8 cellular contexts compared by ENCODE assay signal in the genomic region with DNA sequence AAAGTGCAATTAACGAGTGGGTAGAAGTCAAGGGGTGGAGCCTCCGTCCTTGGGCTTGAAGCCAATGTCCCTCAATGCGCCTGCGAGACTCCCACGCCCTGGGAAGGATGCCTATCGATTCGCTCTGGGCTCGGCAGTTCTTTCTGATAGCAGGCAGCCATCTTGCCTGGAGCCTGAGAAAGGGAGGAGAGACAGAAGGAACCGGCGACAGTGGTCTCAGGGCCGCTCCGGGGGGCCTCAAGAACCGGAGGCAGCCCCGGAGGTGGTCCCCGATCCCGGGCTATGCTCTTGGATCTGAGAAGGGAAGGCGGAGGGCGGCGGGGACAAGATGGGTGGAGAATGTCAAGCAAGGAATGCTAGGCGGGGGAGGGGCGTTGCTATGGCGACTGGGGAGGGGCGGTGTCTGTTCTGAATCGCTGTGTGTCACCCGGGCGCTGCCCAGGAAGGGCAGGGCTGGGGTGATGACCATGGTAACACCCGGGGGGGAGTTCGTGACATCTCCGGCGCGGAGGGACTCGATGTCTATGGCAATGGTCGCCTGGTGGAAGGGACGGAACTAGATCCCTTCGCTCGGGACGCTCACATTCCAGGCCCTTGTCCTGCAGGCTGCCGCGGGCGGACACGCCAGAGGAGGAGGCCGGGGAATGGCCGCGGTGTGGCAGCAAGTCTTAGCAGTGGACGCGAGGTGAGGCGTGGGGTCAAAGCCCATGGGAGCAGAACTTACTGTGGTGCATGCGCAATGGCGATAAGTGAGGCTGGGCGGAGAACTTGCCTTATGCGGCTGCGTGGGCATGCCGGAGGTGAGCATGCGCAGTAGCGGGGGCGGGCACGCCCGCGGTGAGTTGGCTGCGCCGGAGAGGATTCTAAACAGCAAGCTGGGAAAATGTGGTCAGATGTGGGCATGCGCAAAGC. TPM values are rescaled to one million over a fixed set of nuclear protein-coding genes. Genes with fewer than 3 reads are reported as not detected.
DNase-seq lines count a peak whose midpoint lies in the region; ATAC-seq, FAIRE-seq and TF ChIP-seq lines count a peak whose summit lies in the region.

A gene (plus strand): TSS at position 140 of the 912 bp plus-strand sequence. CDS start 505 bp downstream, at position 645.

- H3K79me2 ChIP-seq in OCI-LY3 (ENCODE audit: low read length) = no peaks in the 10 kb centered on the region; the same call in 1 of the 2 replicates

- peak within 1 kb of the TSS; percentile 82; the same call in 1 of the 2 replicates for H2AFZ ChIP-seq in OCI-LY3 (ENCODE audit: low read depth, low read length)

- H3K36me3 ChIP-seq in OCI-LY3 (replicated peaks; ENCODE audit: low read depth, low read length) = no peaks in the 10 kb centered on the region
- H3K36me3 ChIP-seq in mesodermal cell (ENCODE audit: control insufficient read depth, insufficient read depth, low read length) = peaks cover 20% of the 10 kb centered on the region

- H4K20me1 ChIP-seq in OCI-LY3 (ENCODE audit: insufficient read depth, low read length) = no peaks in the 10 kb centered on the region

- H3K27ac ChIP-seq in OCI-LY3 (ENCODE audit: low read length) (peak within 1 kb of the TSS; percentile 93), mesodermal cell (ENCODE audit: low read depth, low read length, severe bottlenecking) (peak within 1 kb of the TSS; percentile 99)

- peak within 1 kb of the TSS; percentile 100 for H3K9ac ChIP-seq in OCI-LY3 (ENCODE audit: low read length)

- ATAC-seq in GM21381 (IDR thresholded peaks at IDR 0.05; ENCODE audit: unreplicated experiment) = peak; percentile 72

- peak within 1 kb of the TSS; percentile 99 for H3K4me3 ChIP-seq in OCI-LY3 (ENCODE audit: low read length)
- H3K4me3 ChIP-seq in mesodermal cell (ENCODE audit: extremely low read depth, insufficient read depth, low read length, poor library complexity, severe bottlenecking) = peak within 1 kb of the TSS; percentile 56

- 0 to 1% methylated on average over 15 to 25 of the region's 62 CpGs for WGBS in mesodermal cell (ENCODE audit: insufficient coverage in 2 of 2), 2 experiments

- FAIRE-seq in endometrium (lab: Jason Lieb, UNC) = peak; percentile 55

- no peak for TF ChIP-seq CTCF in OCI-LY3 (IDR thresholded peaks at IDR 0.05; ENCODE audit: low read depth, low read length)

- H3K4me2 ChIP-seq in OCI-LY3 (ENCODE audit: low read length) = peak within 1 kb of the TSS; percentile 87

- 0 out of 2 replicates have a peak, but pooled peaks cover 2% of the 10 kb centered on the region for H3K4me1 ChIP-seq in OCI-LY3 (ENCODE audit: low read length)
- H3K4me1 ChIP-seq in mesodermal cell (ENCODE audit: control insufficient read depth, insufficient read depth, low read length, poor library complexity, severe bottlenecking) = no peaks in the 10 kb centered on the region

- H3K9me3 ChIP-seq in OCI-LY3 (ENCODE audit: insufficient read depth, low read length) = no peaks in the 10 kb centered on the region
- no peaks in the 10 kb centered on the region for H3K9me3 ChIP-seq in mesodermal cell (ENCODE audit: control insufficient read depth, low read length)

- no peaks in the 10 kb centered on the region for H3K27me3 ChIP-seq in OCI-LY3 (ENCODE audit: low read depth, low read length)

- peak; percentile 93 for DNase-seq in COLO829 (ENCODE audit: low spot score)
- peak; percentile 94 for DNase-seq in HuH-7.5 (ENCODE audit: low spot score)
- peak; percentile 91 for DNase-seq in activated CD8-positive, alpha-beta memory T cell treated with anti-CD3 and anti-CD28 coated beads, Interleukin-2, amount 50 U/mL, for 48 hours
- peak; percentile 70 for DNase-seq in stimulated activated CD8-positive, alpha-beta memory T cell treated with anti-CD3 and anti-CD28 coated beads, Interleukin-15, amount 100 ng/mL, for 24 hours (ENCODE audit: low read depth)

RNA-seq across cellular contexts. Expression of the gene that starts here (rescaled TPM):
- polyA plus RNA-seq in mesodermal cell (2013, experiment 1 of 2) = 71.8 TPM
- polyA plus RNA-seq in mesodermal cell (2013, experiment 2 of 2) = 47.2 TPM

Comparison
In these comparisons a context has a peak if more than half of its experiments do, and no peak if none do; other contexts are left out.
1. Peak in every context shown above with its lines: DNase-seq, ATAC-seq, H3K4me3 ChIP-seq and H3K27ac ChIP-seq.